18 cellular contexts compared by ENCODE assay signal in genomic region chr14:87522575-87522974, GRCh38.
DNase-seq lines count a peak whose midpoint lies in the region; ATAC-seq and TF ChIP-seq lines count a peak whose summit lies in the region.
"Had no signal": no experiment of that assay in that cellular context is flagged by ENCODE, and none has a peak within 500 bp of the region (broad histone marks: within the 10 kb centered on the region; RNA-seq: fewer than 3 reads in every experiment).

No MANE protein-coding gene starts in this region.

- peaks cover 2% of the 10 kb centered on the region; the same call in 1 of the 2 replicates for H3K9me2 ChIP-seq in GM23338 (ENCODE audit: insufficient read depth)

- intact Hi-C loops in A673 (cut with micrococcal nuclease; ENCODE audit: unreplicated experiment) (no loop called here), esophagus muscularis mucosa (cut with DNase I) (no loop called here)

- peaks cover 1% of the 10 kb centered on the region for H3K27me3 Mint-ChIP-seq in GM23338 (ENCODE audit: insufficient read depth, low read depth, poor library complexity)
- H3K27me3 Mint-ChIP-seq in effector memory CD8-positive, alpha-beta T cell, result no peaks in the 10 kb centered on the region

- H3K4me1 Mint-ChIP-seq in GM23338, result peaks cover 8% of the 10 kb centered on the region; the same call in 2 of the 3 replicates
- H3K4me1 Mint-ChIP-seq in effector memory CD8-positive, alpha-beta T cell (ENCODE audit: low read depth in 2 of 2), result no peaks in the 10 kb centered on the region

- no peak overlapping the region for H3K4me2 ChIP-seq in GM23338

- H3K4me1 ChIP-seq in A673 (ENCODE audit: insufficient read depth, low read length, poor library complexity, severe bottlenecking), result no peaks in the 10 kb centered on the region
- H3K4me1 ChIP-seq in GM23338 (ENCODE audit: insufficient read depth), result peaks cover 3% of the 10 kb centered on the region; the same call in 1 of the 2 replicates
- no peaks in the 10 kb centered on the region for H3K4me1 ChIP-seq in esophagus muscularis mucosa
- H3K4me1 ChIP-seq: adrenal gland, heart right ventricle, left ventricle myocardium inferior, psoas muscle had no signal

- WGBS in esophagus muscularis mucosa, result 36% methylated on average over 1 of the region's 1 CpG

- CTCF ChIA-PET in A673 (lab: Charles Lee), result no interaction called here

- no peaks in the 10 kb centered on the region for H3F3A ChIP-seq in GM23338 (replicated peaks; ENCODE audit: low read depth)

- TF ChIP-seq POLR2A in esophagus muscularis mucosa (IDR thresholded peaks at IDR 0.05; ENCODE audit: low read depth), result no peak

- no peak overlapping the region for H3K4me3 ChIP-seq in A673 (ENCODE audit: low read depth, low read length, poor library complexity, severe bottlenecking)
- H3K4me3 ChIP-seq in GM23338, result no peak overlapping the region
- no peak overlapping the region for H3K4me3 ChIP-seq in epithelial cell of esophagus (ENCODE audit: low read length)
- no peak overlapping the region for H3K4me3 ChIP-seq in esophagus muscularis mucosa
- H3K4me3 ChIP-seq: adrenal gland, heart right ventricle, left ventricle myocardium inferior, MG63, psoas muscle had no signal

- H3K27me3 ChIP-seq in A673 (replicated peaks; ENCODE audit: insufficient read depth, low read depth, low read length, poor library complexity), result no peaks in the 10 kb centered on the region
- H3K27me3 ChIP-seq in GM23338 (ENCODE audit: insufficient read depth), result no peaks in the 10 kb centered on the region
- H3K27me3 ChIP-seq in esophagus muscularis mucosa, result no peaks in the 10 kb centered on the region
- H3K27me3 ChIP-seq: adrenal gland, heart right ventricle, MG63 had no signal

- BruUV-seq in A673 (replicated peaks; lab: Mats Ljungman, UMichigan), result no TSS peak

- H3K9me3 ChIP-seq in A673 (ENCODE audit: low read depth, low read length, poor library complexity, severe bottlenecking), result no peaks in the 10 kb centered on the region
- H3K9me3 ChIP-seq in esophagus muscularis mucosa, result peaks cover 0 to 4% (median 0%) of the 10 kb centered on the region in 4 donors
- H3K9me3 ChIP-seq: adrenal gland, MG63, psoas muscle had no signal

- H3K27ac Mint-ChIP-seq in GM23338, result no peak overlapping the region
- H3K27ac Mint-ChIP-seq in effector memory CD8-positive, alpha-beta T cell, result no peak overlapping the region
- H3K27ac Mint-ChIP-seq: activated T-helper 1 cell treated with anti-CD3 and anti-CD28 coated beads, Interleukin-12 subunit alpha, Interleukin-12 subunit beta, Interleukin-2, Interleukin-4 antibody, amounts not matched to agents 30 ng/mL and 10 ng/mL and 1 ng/mL, durations not matched to agents 14 hours and 24 hours and 36 hours had no signal

- H3K9me3 Mint-ChIP-seq in GM23338, result peaks cover 2% of the 10 kb centered on the region; the same call in 2 of the 3 replicates
- H3K9me3 Mint-ChIP-seq in effector memory CD8-positive, alpha-beta T cell, result peaks cover 0 to 5% of the 10 kb centered on the region in 2 donors
- H3K9me3 Mint-ChIP-seq: activated T-helper 1 cell treated with anti-CD3 and anti-CD28 coated beads, Interleukin-12 subunit alpha, Interleukin-12 subunit beta, Interleukin-2, Interleukin-4 antibody, amounts not matched to agents 30 ng/mL and 10 ng/mL and 1 ng/mL, durations not matched to agents 14 hours and 24 hours and 36 hours had no signal

- no peaks in the 10 kb centered on the region for H4K20me1 ChIP-seq in GM23338 (replicated peaks; ENCODE audit: insufficient read depth)

- H3K27ac ChIP-seq in A673 (ENCODE audit: low read depth, low read length, poor library complexity, severe bottlenecking) (no peak overlapping the region), GM23338 (ENCODE audit: low read depth) (no peak overlapping the region), esophagus muscularis mucosa (replicated peaks in 1 of 4) (no peak overlapping the region)
- H3K27ac ChIP-seq: adrenal gland, heart right ventricle, left ventricle myocardium inferior, psoas muscle had no signal

- TF ChIP-seq EP300 in esophagus muscularis mucosa (IDR thresholded peaks at IDR 0.05), result no peak

- DNase-seq in A673 (ENCODE audit: low spot score) (peak; percentile 2), GM23338 (ENCODE audit: low spot score) (peak; percentile 72), NCI-H524 treated with DMSO at 0.1 percent for 48 hours (lab: John Stamatoyannopoulos, UW) (peak; percentile 54), epithelial cell of esophagus (ENCODE audit: low read depth) (peak; percentile 82), esophagus muscularis mucosa (ENCODE audit: extremely low spot score) (no peak)
- DNase-seq in effector memory CD8-positive, alpha-beta T cell, result no peak
- DNase-seq: activated CD4-positive, alpha-beta T cell treated with anti-CD3 and anti-CD28 coated beads, Interleukin-2, amount 50 U/mL, for 48 hours; adrenal gland; heart right ventricle; left ventricle myocardium inferior; MG63; NCI-H446 treated with DMSO at 0.1 percent for 48 hours; psoas muscle; T1000 had no signal

- TF ChIP-seq CTCF in A673 (conservative IDR thresholded peaks at IDR 0.05; ENCODE audit: low read depth, low read length) (no peak), GM23338 (conservative IDR thresholded peaks at IDR 0.05; ENCODE audit: low read depth in 2 of 2) (peak; percentile 46 to 58), epithelial cell of esophagus (IDR thresholded peaks at IDR 0.05; ENCODE audit: insufficient read depth, low read depth, low read length, missing control alignments) (peak; percentile 38), esophagus muscularis mucosa (IDR thresholded peaks at IDR 0.05) (no peak)

- no peak overlapping the region for H2AFZ ChIP-seq in GM23338

- POLR2A ChIA-PET in A673 (lab: Charles Lee; ENCODE audit: low non-redundant PET), result no interaction called here

- no peak overlapping the region for H3K4me3 Mint-ChIP-seq in GM23338
- H3K4me3 Mint-ChIP-seq in effector memory CD8-positive, alpha-beta T cell, result no peak overlapping the region
- H3K4me3 Mint-ChIP-seq: activated T-helper 1 cell treated with anti-CD3 and anti-CD28 coated beads, Interleukin-12 subunit alpha, Interleukin-12 subunit beta, Interleukin-2, Interleukin-4 antibody, amounts not matched to agents 30 ng/mL and 10 ng/mL and 1 ng/mL, durations not matched to agents 14 hours and 24 hours and 36 hours had no signal

- peaks cover 2% of the 10 kb centered on the region; the same call in 2 of the 3 replicates for H3K36me3 Mint-ChIP-seq in GM23338 (ENCODE audit: low read depth)
- H3K36me3 Mint-ChIP-seq in effector memory CD8-positive, alpha-beta T cell (ENCODE audit: insufficient read depth), result peaks cover 2% of the 10 kb centered on the region

- H3K36me3 ChIP-seq in A673 (ENCODE audit: insufficient read depth, low read length, poor library complexity, severe bottlenecking) (no peaks in the 10 kb centered on the region), GM23338 (ENCODE audit: insufficient read depth) (no peaks in the 10 kb centered on the region), esophagus muscularis mucosa (no peaks in the 10 kb centered on the region)
- H3K36me3 ChIP-seq: adrenal gland, heart right ventricle, left ventricle myocardium inferior, MG63 had no signal

- ATAC-seq in GM23338 (peak; percentile 99), GM19023 (IDR thresholded peaks at IDR 0.05; ENCODE audit: unreplicated experiment) (no peak), HG02885 (IDR thresholded peaks at IDR 0.05; ENCODE audit: poor library complexity, unreplicated experiment) (no peak)
- no peak for ATAC-seq in effector memory CD8-positive, alpha-beta T cell (replicated peaks)
- ATAC-seq: heart right ventricle, psoas muscle, Right ventricle myocardium inferior had no signal

- no peaks in the 10 kb centered on the region for H3K79me2 ChIP-seq in GM23338 (replicated peaks; ENCODE audit: insufficient read depth)

TF ChIP-seq in GM23338, 12 proteins besides CTCF, POLR2A, EP300 and RAD21:
- TF ChIP-seq EZH2 (IDR thresholded peaks at IDR 0.05; ENCODE audit: low read depth, unreplicated experiment) (no peak), CREB1 (CRISPR knock-in tag; IDR thresholded peaks at IDR 0.05; ENCODE audit: low read depth) (peak; percentile 32; the same call in 1 of the 2 replicates)

Comparison
In these comparisons a context has a peak if more than half of its experiments do, and no peak if none do; other contexts are left out.
1. DNase-seq: peak in A673 (single experiment), GM23338 (single experiment), NCI-H524 treated with DMSO at 0.1 percent for 48 hours (single experiment) and epithelial cell of esophagus (single experiment); none in esophagus muscularis mucosa (single experiment) and effector memory CD8-positive, alpha-beta T cell (0 of 3).
2. CTCF ChIP-seq: peak in GM23338 (2 of 2) and epithelial cell of esophagus (single experiment); none in A673 (single experiment) and esophagus muscularis mucosa (0 of 3).